1 cellular context compared by ENCODE assay signal in the genomic region with DNA sequence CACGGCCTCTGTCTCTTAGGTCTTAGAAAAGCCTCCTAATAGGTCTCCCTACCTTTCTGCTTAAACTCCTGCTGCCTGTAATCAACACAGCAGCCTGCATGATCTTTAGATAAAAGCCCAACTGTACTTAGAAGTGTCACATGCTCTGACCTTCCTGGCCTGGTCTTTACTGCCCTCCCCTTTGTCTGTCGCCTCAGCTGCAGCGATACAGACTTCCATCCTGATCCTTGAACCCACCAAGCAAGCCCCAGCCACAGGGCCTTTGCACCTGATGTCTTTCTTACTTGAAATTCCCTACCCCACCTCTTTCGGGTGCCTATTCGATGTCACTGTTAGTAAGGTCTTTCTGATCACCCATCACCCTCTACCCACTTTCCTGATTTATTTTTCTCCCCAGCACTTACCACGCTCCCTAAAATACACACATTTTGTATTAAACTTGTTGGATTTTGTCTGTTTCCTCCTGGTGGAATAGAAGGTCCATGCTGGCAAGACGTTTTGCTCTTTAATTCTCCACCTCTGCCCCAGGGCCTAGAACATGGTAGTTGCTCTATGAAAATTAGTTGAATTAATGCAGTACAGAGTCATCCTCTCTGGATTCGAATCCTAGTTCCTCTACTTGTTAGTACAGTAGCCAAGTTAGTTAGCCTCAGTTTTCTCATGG.
TF ChIP-seq lines count a peak whose summit lies in the region.

No MANE protein-coding gene starts in this region.

TF ChIP-seq in K562, 482 proteins besides CTCF, POLR2A, EP300 and RAD21 (continued from another document):
- TF ChIP-seq, protein P1, sequence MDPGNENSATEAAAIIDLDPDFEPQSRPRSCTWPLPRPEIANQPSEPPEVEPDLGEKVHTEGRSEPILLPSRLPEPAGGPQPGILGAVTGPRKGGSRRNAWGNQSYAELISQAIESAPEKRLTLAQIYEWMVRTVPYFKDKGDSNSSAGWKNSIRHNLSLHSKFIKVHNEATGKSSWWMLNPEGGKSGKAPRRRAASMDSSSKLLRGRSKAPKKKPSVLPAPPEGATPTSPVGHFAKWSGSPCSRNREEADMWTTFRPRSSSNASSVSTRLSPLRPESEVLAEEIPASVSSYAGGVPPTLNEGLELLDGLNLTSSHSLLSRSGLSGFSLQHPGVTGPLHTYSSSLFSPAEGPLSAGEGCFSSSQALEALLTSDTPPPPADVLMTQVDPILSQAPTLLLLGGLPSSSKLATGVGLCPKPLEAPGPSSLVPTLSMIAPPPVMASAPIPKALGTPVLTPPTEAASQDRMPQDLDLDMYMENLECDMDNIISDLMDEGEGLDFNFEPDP (CRISPR knock-in tag; IDR thresholded peaks at IDR 0.05): no peak
- TF ChIP-seq NCOA2 (IDR thresholded peaks at IDR 0.05; ENCODE audit: partially characterized antibody in 2 of 2): no peak
- peak; percentile 30; the same call in 1 of the 2 replicates for TF ChIP-seq TCF3 (CRISPR knock-in tag; IDR thresholded peaks at IDR 0.05)
- TF ChIP-seq PTBP1 (IDR thresholded peaks at IDR 0.05; ENCODE audit: low read depth, low read length): peak; percentile 83; the same call in 1 of the 2 replicates
- TF ChIP-seq RCOR1 (IDR thresholded peaks at IDR 0.05; ENCODE audit: borderline replicate concordance in 1 of 2, low read depth in 2 of 2, low read length in 2 of 2): peak in 1 of 2 experiments; percentile 93; a peak in 2 of 4 replicates
- TF ChIP-seq NCOA1 (IDR thresholded peaks at IDR 0.05; ENCODE audit: low read depth): peak; percentile 29; the same call in 1 of the 2 replicates
- peak; percentile 83; the same call in 1 of the 2 replicates for TF ChIP-seq CBX1 (IDR thresholded peaks at IDR 0.05; ENCODE audit: low read depth)
- peak; percentile 58 for TF ChIP-seq CHD4 (IDR thresholded peaks at IDR 0.05; ENCODE audit: insufficient read depth, insufficient replicate concordance, low read depth, low read length, poor library complexity, severe bottlenecking)
- peak; percentile 39; the same call in 1 of the 2 replicates for TF ChIP-seq GATA2 (CRISPR knock-in tag; IDR thresholded peaks at IDR 0.05)
- TF ChIP-seq CBFA2T2 (conservative IDR thresholded peaks at IDR 0.05): peak; percentile 48
- no peak for TF ChIP-seq ZNF143 (CRISPR knock-in tag; IDR thresholded peaks at IDR 0.05)
- no peak for TF ChIP-seq ZNF586 (CRISPR knock-in tag; conservative IDR thresholded peaks at IDR 0.05)
- no peak for TF ChIP-seq HNRNPH1 (optimal IDR thresholded peaks at IDR 0.05; ENCODE audit: low read depth, low read length)
- TF ChIP-seq FOXK1 (CRISPR knock-in tag; IDR thresholded peaks at IDR 0.05; ENCODE audit: borderline replicate concordance): no peak
- TF ChIP-seq, protein P2, sequence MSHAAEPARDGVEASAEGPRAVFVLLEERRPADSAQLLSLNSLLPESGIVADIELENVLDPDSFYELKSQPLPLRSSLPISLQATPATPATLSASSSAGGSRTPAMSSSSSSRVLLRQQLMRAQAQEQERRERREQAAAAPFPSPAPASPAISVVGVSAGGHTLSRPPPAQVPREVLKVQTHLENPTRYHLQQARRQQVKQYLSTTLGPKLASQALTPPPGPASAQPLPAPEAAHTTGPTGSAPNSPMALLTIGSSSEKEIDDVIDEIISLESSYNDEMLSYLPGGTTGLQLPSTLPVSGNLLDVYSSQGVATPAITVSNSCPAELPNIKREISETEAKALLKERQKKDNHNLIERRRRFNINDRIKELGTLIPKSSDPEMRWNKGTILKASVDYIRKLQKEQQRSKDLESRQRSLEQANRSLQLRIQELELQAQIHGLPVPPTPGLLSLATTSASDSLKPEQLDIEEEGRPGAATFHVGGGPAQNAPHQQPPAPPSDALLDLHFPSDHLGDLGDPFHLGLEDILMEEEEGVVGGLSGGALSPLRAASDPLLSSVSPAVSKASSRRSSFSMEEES (CRISPR knock-in tag; IDR thresholded peaks at IDR 0.05): 0 out of 2 replicates have a peak, but pooled peaks have one; percentile 13
- peak; percentile 45; the same call in 1 of the 2 replicates for TF ChIP-seq NR2C1 (IDR thresholded peaks at IDR 0.05)
- peak; percentile 71 for TF ChIP-seq NR2C1 (tag; IDR thresholded peaks at IDR 0.05)
- peak; percentile 98 for TF ChIP-seq BCOR (IDR thresholded peaks at IDR 0.05)
